8 cellular contexts compared by ENCODE assay signal in the genomic region with DNA sequence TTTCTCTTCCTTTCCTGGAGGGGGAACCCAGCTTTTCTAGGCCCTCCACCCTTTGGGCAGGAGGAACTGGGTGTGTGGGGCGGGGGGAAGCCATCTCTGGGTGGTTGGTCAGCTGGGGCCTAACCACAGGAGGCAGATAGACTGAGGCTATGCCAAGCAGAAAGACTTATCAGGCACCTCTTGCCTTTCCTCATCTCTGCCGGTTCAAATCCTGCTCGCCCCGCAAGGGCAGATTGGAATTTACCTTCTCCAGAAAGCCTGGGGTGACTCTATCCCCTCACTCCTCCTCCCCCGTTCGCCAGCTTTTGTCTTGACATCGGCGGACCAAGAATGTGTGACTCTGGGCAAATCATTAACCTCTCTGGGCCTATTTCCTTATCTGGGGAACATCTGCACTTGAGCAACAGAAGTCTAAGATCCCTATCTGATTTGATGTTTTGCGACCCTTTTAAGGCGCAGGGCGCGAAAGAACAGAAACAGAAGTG. TPM values are rescaled to one million over a fixed set of nuclear protein-coding genes. Genes with fewer than 3 reads are reported as not detected.
A peak's percentile ranks its signal among the peaks of the same experiment; 100 is the strongest.
DNase-seq lines count a peak whose midpoint lies in the region; ATAC-seq and TF ChIP-seq lines count a peak whose summit lies in the region.

No MANE protein-coding gene starts in this region.

- intact Hi-C loops in ascending aorta (cut with DNase I), result loop anchor here (5.0 to 10.0 kb wide), 3 partner anchors 117 to 459 kb away; partner anchors contain the start of genes AQP1, MTURN and NOD1

- H3K27me3 ChIP-seq in SJSA1 (replicated peaks) (no peaks in the 10 kb centered on the region), ascending aorta (no peaks in the 10 kb centered on the region)

- H3K27ac ChIP-seq in SJSA1 (peak overlapping the region; percentile 87), ascending aorta (peak overlapping the region; percentile 93 to 98)

- DNase-seq in DMS53 (lab: John Stamatoyannopoulos, UW) (peak; percentile 94), SJSA1 (ENCODE audit: low read depth in 1 of 2, low spot score in 2 of 2) (peak in 1 of 2 experiments; percentile 45), ascending aorta (ENCODE audit: low spot score in 2 of 2) (peak in 1 of 2 donors; percentile 65), iPS-NIHi11 (ENCODE audit: low spot score) (peak; percentile 26), inferior parietal cortex (ENCODE audit: extremely low spot score) (no peak)
- peak; percentile 47 for DNase-seq in stimulated activated CD4-positive, alpha-beta T cell treated with anti-CD3 and anti-CD28 coated beads, Interleukin-1b, Interleukin-23, amount 100 ng/mL, for 48 hours

- peaks cover 9% of the 10 kb centered on the region for H3K36me3 ChIP-seq in SJSA1
- peaks cover 0 to under 1% of the 10 kb centered on the region in 2 donors for H3K36me3 ChIP-seq in ascending aorta

- H3K4me3 ChIP-seq in SJSA1 (peak overlapping the region; percentile 86), ascending aorta (peak overlapping the region; percentile 86 to 96)

- TF ChIP-seq CTCF in ascending aorta (IDR thresholded peaks at IDR 0.05), result no peak

- ATAC-seq in GM19463 (IDR thresholded peaks at IDR 0.05; ENCODE audit: unreplicated experiment) (peak; percentile 25), HG03520 (IDR thresholded peaks at IDR 0.05; ENCODE audit: unreplicated experiment) (peak; percentile 13)

- H3K4me1 ChIP-seq in SJSA1 (replicated peaks) (peaks cover 5% of the 10 kb centered on the region), ascending aorta (peaks cover 4 to 18% of the 10 kb centered on the region in 2 donors)

- H3K9me3 ChIP-seq in SJSA1 (replicated peaks) (no peaks in the 10 kb centered on the region), ascending aorta (no peaks in the 10 kb centered on the region)

RNA-seq across cellular contexts. Expression of gene GARS1, which starts 0.6 kb away (rescaled TPM):
- total RNA-seq in SJSA1 (2014; rRNA removed; shearing (Covaris generic)), result 98.9 and 213 TPM in 2 replicates
- 41.7 TPM for total RNA-seq in ascending aorta
